In genomic region chr15:78315686-78316085, GRCh38 we compare ENCODE assay signal across 8 cellular contexts.
DNase-seq lines count a peak whose midpoint lies in the region; ATAC-seq and TF ChIP-seq lines count a peak whose summit lies in the region.

No MANE protein-coding gene starts in this region.

- no peak overlapping the region for H3K27ac ChIP-seq in brain microvascular endothelial cell

- no peak overlapping the region for H3K27ac Mint-ChIP-seq in nephron progenitor cell
- no peak overlapping the region for H3K27ac Mint-ChIP-seq in activated naive CD8-positive, alpha-beta T cell treated with anti-CD3 and anti-CD28 coated beads, Interleukin-2, amount 50 U/mL, for 24 hours
- H3K27ac Mint-ChIP-seq in activated T-cell treated with anti-CD3 and anti-CD28 coated beads, Interleukin-2, amount 50 U/mL, for 24 hours: no peak overlapping the region

- in situ Hi-C loops in brain microvascular endothelial cell (cut with HindIII; ENCODE audit: low pct_ligation_motif_present, low sequenced_read_pairs): no loop called here

- H3K27me3 Mint-ChIP-seq in nephron progenitor cell (ENCODE audit: low read depth, poor library complexity): peaks cover 71% of the 10 kb centered on the region
- peaks cover 2% of the 10 kb centered on the region for H3K27me3 Mint-ChIP-seq in activated naive CD8-positive, alpha-beta T cell treated with anti-CD3 and anti-CD28 coated beads, Interleukin-2, amount 50 U/mL, for 24 hours
- H3K27me3 Mint-ChIP-seq in activated T-cell treated with anti-CD3 and anti-CD28 coated beads, Interleukin-2, amount 50 U/mL, for 24 hours: no peaks in the 10 kb centered on the region

- H3K4me3 Mint-ChIP-seq in nephron progenitor cell: no peak overlapping the region
- H3K4me3 Mint-ChIP-seq in activated naive CD8-positive, alpha-beta T cell treated with anti-CD3 and anti-CD28 coated beads, Interleukin-2, amount 50 U/mL, for 24 hours: no peak overlapping the region
- no peak overlapping the region for H3K4me3 Mint-ChIP-seq in activated T-cell treated with anti-CD3 and anti-CD28 coated beads, Interleukin-2, amount 50 U/mL, for 24 hours

- TF ChIP-seq CTCF in GM12864 (IDR thresholded peaks at IDR 0.05; ENCODE audit: low read depth, low read length, missing control alignments) (peak; percentile 47), brain microvascular endothelial cell (IDR thresholded peaks at IDR 0.05; ENCODE audit: low read depth, low read length, missing control alignments) (peak; percentile 62), nephron progenitor cell (IDR thresholded peaks at IDR 0.05) (peak; percentile 18)

- no peaks in the 10 kb centered on the region for H3K36me3 Mint-ChIP-seq in nephron progenitor cell (ENCODE audit: low read depth)
- no peaks in the 10 kb centered on the region for H3K36me3 Mint-ChIP-seq in activated naive CD8-positive, alpha-beta T cell treated with anti-CD3 and anti-CD28 coated beads, Interleukin-2, amount 50 U/mL, for 24 hours (ENCODE audit: low read depth)
- no peaks in the 10 kb centered on the region for H3K36me3 Mint-ChIP-seq in activated T-cell treated with anti-CD3 and anti-CD28 coated beads, Interleukin-2, amount 50 U/mL, for 24 hours (ENCODE audit: low read depth)

- no peak for ATAC-seq in activated naive CD8-positive, alpha-beta T cell treated with anti-CD3 and anti-CD28 coated beads, Interleukin-2, amount 50 U/mL, for 24 hours
- ATAC-seq in GM21381 (IDR thresholded peaks at IDR 0.05; ENCODE audit: unreplicated experiment): no peak

- peaks cover 57% of the 10 kb centered on the region for H3K4me1 Mint-ChIP-seq in nephron progenitor cell
- no peaks in the 10 kb centered on the region for H3K4me1 Mint-ChIP-seq in activated naive CD8-positive, alpha-beta T cell treated with anti-CD3 and anti-CD28 coated beads, Interleukin-2, amount 50 U/mL, for 24 hours
- H3K4me1 Mint-ChIP-seq in activated T-cell treated with anti-CD3 and anti-CD28 coated beads, Interleukin-2, amount 50 U/mL, for 24 hours (ENCODE audit: low read depth): no peaks in the 10 kb centered on the region

- H3K9me3 Mint-ChIP-seq in nephron progenitor cell: no peaks in the 10 kb centered on the region
- H3K9me3 Mint-ChIP-seq in activated naive CD8-positive, alpha-beta T cell treated with anti-CD3 and anti-CD28 coated beads, Interleukin-2, amount 50 U/mL, for 24 hours: no peaks in the 10 kb centered on the region
- H3K9me3 Mint-ChIP-seq in activated T-cell treated with anti-CD3 and anti-CD28 coated beads, Interleukin-2, amount 50 U/mL, for 24 hours: no peaks in the 10 kb centered on the region

- no peaks in the 10 kb centered on the region for H3K27me3 ChIP-seq in brain microvascular endothelial cell (replicated peaks)

- DNase-seq in GM12864 (ENCODE audit: low read depth): no peak
- DNase-seq in NAMALWA (ENCODE audit: low spot score): peak; percentile 55
- no peak for DNase-seq in brain microvascular endothelial cell
- no peak for DNase-seq in nephron progenitor cell
- DNase-seq in activated naive CD8-positive, alpha-beta T cell treated with anti-CD3 and anti-CD28 coated beads, Interleukin-2, amount 50 U/mL, for 24 hours: no peak
- no peak for DNase-seq in GM19240 (ENCODE audit: insufficient read length, low spot score)
- DNase-seq in activated T-cell treated with anti-CD3 and anti-CD28 coated beads, Interleukin-2, amount 50 U/mL, for 24 hours: no peak

- H3K4me3 ChIP-seq in GM12864 (ENCODE audit: low read depth, low read length) (no peak overlapping the region), brain microvascular endothelial cell (ENCODE audit: low read depth, low read length) (no peak overlapping the region)

- no peaks in the 10 kb centered on the region for H3K36me3 ChIP-seq in brain microvascular endothelial cell (replicated peaks)
